Comparison of ENCODE assay signal across 10 cellular contexts in genomic region chrX:24037729-24038128, GRCh38.
"Had no signal": no experiment of that assay in that cellular context is flagged by ENCODE, and none has a peak within 500 bp of the region (broad histone marks: within the 10 kb centered on the region; RNA-seq: fewer than 3 reads in every experiment).

No MANE protein-coding gene starts in this region.

- H3K36me3 ChIP-seq: HAP-1 had no signal

- H3K4me1 ChIP-seq: HAP-1 had no signal

- H3K4me2 ChIP-seq: GM23338 had no signal

- DNase-seq: GM23248, GOT3, H7, H9, HCEC 1CT, HFFc6 had no signal

- H3K27ac ChIP-seq: GM23248 had no signal

- FAIRE-seq: H1, H54 had no signal

- H3K9ac ChIP-seq: GM23248 had no signal

- H3K9me3 ChIP-seq: HAP-1 had no signal

- H3K4me3 ChIP-seq: GM23248, GM23338, HAP-1 had no signal

- H2AFZ ChIP-seq: GM23248, GM23338 had no signal
